In genomic region chr19:10518444-10519361, GRCh38 we compare ENCODE assay signal across 9 cellular contexts. TPM values are rescaled to one million over a fixed set of nuclear protein-coding genes. Genes with fewer than 3 reads are reported as not detected.
A peak's percentile ranks its signal among the peaks of the same experiment; 100 is the strongest.
DNase-seq lines count a peak whose midpoint lies in the region; ATAC-seq, FAIRE-seq and TF ChIP-seq lines count a peak whose summit lies in the region.
"Had no signal": no experiment of that assay in that cellular context is flagged by ENCODE, and none has a peak within 500 bp of the region (broad histone marks: within the 10 kb centered on the region; RNA-seq: fewer than 3 reads in every experiment).

No MANE protein-coding gene starts in this region.

- H3K4me1 Mint-ChIP-seq in progenitor cell of endocrine pancreas (ENCODE audit: low read depth), result peaks cover 8% of the 10 kb centered on the region

- H3K9me3 ChIP-seq in NT2/D1 (ENCODE audit: insufficient read depth, low read length), result no peaks in the 10 kb centered on the region
- H3K9me3 ChIP-seq in H1 (ENCODE audit: insufficient read depth in 2 of 2, low read depth in 1 of 2, low read length in 1 of 2), result no peaks in the 10 kb centered on the region

- CTCF ChIA-PET in H1 (lab: Charles Lee; ENCODE audit: partially characterized antibody), result interaction anchor here (1.5 to 5.6 kb wide), 3 partner anchors 11 to 102 kb away, joined by 5 to 46 read pairs (median 5); no protein-coding TSS in a partner anchor

- peak overlapping the region; percentile 76 for H3K4me3 ChIP-seq in NT2/D1 (ENCODE audit: insufficient read length, low read depth)
- peak overlapping the region; percentile 67 to 79 (median 78); a peak in 7 of 8 replicates for H3K4me3 ChIP-seq in H1 (ENCODE audit: extremely low read depth in 1 of 4, insufficient read depth in 2 of 4, low read depth in 3 of 4, low read length in 4 of 4)
- H3K4me3 ChIP-seq: lung had no signal

- no peak overlapping the region for H2AK5ac ChIP-seq in H1 (ENCODE audit: low read depth, low read length)

- H3K56ac ChIP-seq in H1 (replicated peaks; ENCODE audit: insufficient read length, low read depth, low read length), result no peak overlapping the region

- no peak overlapping the region for H4K5ac ChIP-seq in H1 (ENCODE audit: insufficient read length, low read depth, low read length)

- peaks cover 29% of the 10 kb centered on the region for H3K23me2 ChIP-seq in H1 (ENCODE audit: low read depth, low read length)

- peak overlapping the region; percentile 90; the same call in 1 of the 2 replicates for H2BK12ac ChIP-seq in H1 (ENCODE audit: low read depth, low read length)

- no peak overlapping the region for H3K27ac ChIP-seq in H1 (ENCODE audit: low read depth, low read length)
- H3K27ac ChIP-seq: HL-60 had no signal

- H4K91ac ChIP-seq in H1 (replicated peaks; ENCODE audit: insufficient read length, low read length), result peak overlapping the region; percentile 18

- H3K9me3 Mint-ChIP-seq in progenitor cell of endocrine pancreas (ENCODE audit: low read depth), result no peaks in the 10 kb centered on the region

- H3K27me3 ChIP-seq in NT2/D1 (ENCODE audit: insufficient read depth, insufficient read length) (peaks cover 33% of the 10 kb centered on the region), H1 (replicated peaks in 1 of 4; ENCODE audit: control insufficient read depth in 3 of 4, extremely low read depth in 1 of 4, insufficient read depth in 3 of 4, low read length in 3 of 4) (peaks cover 35 to 58% (median 54%) of the 10 kb centered on the region in 4 experiments; a peak in 6 of 7 replicates)

- no peak overlapping the region for H2AFZ ChIP-seq in H1 (ENCODE audit: low read length)

- no peak overlapping the region; the same call in 1 of the 2 replicates for H2BK20ac ChIP-seq in H1 (ENCODE audit: low read length)

- H3K4me1 ChIP-seq in NT2/D1 (ENCODE audit: insufficient read depth, insufficient read length) (peaks cover 15% of the 10 kb centered on the region), H1 (replicated peaks in 1 of 4; ENCODE audit: control insufficient read depth in 3 of 4, insufficient read depth in 4 of 4, low read length in 3 of 4) (peaks cover 0 to 28% (median 10%) of the 10 kb centered on the region in 4 experiments; a peak in 5 of 7 replicates)

- TF ChIP-seq RAD21 in H1 (IDR thresholded peaks at IDR 0.05 in 1 of 2, conservative IDR thresholded peaks at IDR 0.05 in 1 of 2; ENCODE audit: low read depth in 2 of 2, low read length in 2 of 2), result no peak

- H3K79me2 ChIP-seq in H1 (ENCODE audit: control insufficient read depth in 1 of 2, insufficient read depth in 2 of 2, low read length in 2 of 2), result no peaks in the 10 kb centered on the region

- no peak overlapping the region for H2BK120ac ChIP-seq in H1 (replicated peaks; ENCODE audit: low read depth, low read length)

- no peak overlapping the region for H3K14ac ChIP-seq in H1 (ENCODE audit: insufficient read length)

- no peaks in the 10 kb centered on the region for H3K36me3 Mint-ChIP-seq in progenitor cell of endocrine pancreas (ENCODE audit: insufficient read depth)

- no peak overlapping the region for H2BK5ac ChIP-seq in H1 (ENCODE audit: low read depth, low read length)

- H2BK15ac ChIP-seq in H1 (ENCODE audit: low read length), result 0 out of 2 replicates have a peak overlapping the region, but pooled peaks have one; percentile 46

- peaks cover 2 to 6% of the 10 kb centered on the region in 2 experiments for H4K20me1 ChIP-seq in H1 (replicated peaks in 1 of 2; ENCODE audit: control insufficient read depth in 1 of 2, insufficient read depth in 2 of 2, low read length in 2 of 2)

- FAIRE-seq in H1 (lab: Jason Lieb, UNC), result no peak

- peak overlapping the region; percentile 82 to 94 for H3K4me2 ChIP-seq in H1 (ENCODE audit: insufficient read depth in 1 of 2, low read depth in 2 of 2, low read length in 2 of 2)

- H3K4ac ChIP-seq in H1 (replicated peaks; ENCODE audit: insufficient read length, low read depth, low read length), result no peak overlapping the region

- TF ChIP-seq CTCF in GM20000 (IDR thresholded peaks at IDR 0.05; ENCODE audit: extremely low read depth, missing control alignments) (no peak), H1 (IDR thresholded peaks at IDR 0.05; ENCODE audit: control extremely low read depth in 1 of 3, insufficient read depth in 1 of 3, low read depth in 1 of 3, low read length in 3 of 3) (no peak), progenitor cell of endocrine pancreas (IDR thresholded peaks at IDR 0.05; ENCODE audit: unreplicated experiment) (no peak)

- H3K18ac ChIP-seq in H1 (ENCODE audit: extremely low read depth, low read length), result peak overlapping the region; percentile 90

- no peak for ATAC-seq in HG02623 (IDR thresholded peaks at IDR 0.05; ENCODE audit: unreplicated experiment)
- ATAC-seq in HG02870 (IDR thresholded peaks at IDR 0.05; ENCODE audit: unreplicated experiment), result no peak

- DNase-seq in GM20000 (ENCODE audit: low spot score) (peak; percentile 62), NT2/D1 (ENCODE audit: low read depth, low spot score) (no peak), H1 (ENCODE audit: low read depth in 1 of 2, low spot score in 2 of 2) (peak in 1 of 2 experiments; percentile 59), progenitor cell of endocrine pancreas (ENCODE audit: low spot score, unreplicated experiment) (no peak), inferior parietal cortex (ENCODE audit: extremely low spot score) (no peak)

- peaks cover 44% of the 10 kb centered on the region for H3K27me3 Mint-ChIP-seq in progenitor cell of endocrine pancreas

- H3K9ac ChIP-seq in NT2/D1 (ENCODE audit: insufficient read length, low read depth) (peak overlapping the region; percentile 87), H1 (replicated peaks in 1 of 4; ENCODE audit: extremely low read depth in 1 of 4, low read depth in 3 of 4, low read length in 3 of 4) (no peak overlapping the region)

- H3K36me3 ChIP-seq in NT2/D1 (ENCODE audit: insufficient read depth, insufficient read length, low read length), result no peaks in the 10 kb centered on the region
- H3K36me3 ChIP-seq in H1 (ENCODE audit: control insufficient read depth in 2 of 4, insufficient read depth in 4 of 4, low read length in 3 of 4), result no peaks in the 10 kb centered on the region

- POLR2A ChIA-PET in H1 (lab: Charles Lee; ENCODE audit: partially characterized antibody), result interaction anchor here (1.5 to 1.9 kb wide), 2 partner anchors 27 to 34 kb away, joined by 5 to 6 read pairs; no protein-coding TSS in a partner anchor

- H3K27ac Mint-ChIP-seq in progenitor cell of endocrine pancreas, result no peak overlapping the region

- H3K4me3 Mint-ChIP-seq in progenitor cell of endocrine pancreas (ENCODE audit: low read depth), result peak overlapping the region; percentile 19

- 0 out of 2 replicates have a peak overlapping the region, but pooled peaks have one; percentile 39 for H4K8ac ChIP-seq in H1 (ENCODE audit: extremely low read depth, insufficient read depth, low read length)

- no peak for TF ChIP-seq POLR2A in H1 (IDR thresholded peaks at IDR 0.05; ENCODE audit: control extremely low read depth in 1 of 2, low read depth in 2 of 2, low read length in 2 of 2)

- no peak for TF ChIP-seq EP300 in H1 (IDR thresholded peaks at IDR 0.05; ENCODE audit: borderline replicate concordance in 1 of 2, low read depth in 2 of 2, low read length in 2 of 2)

- no peaks in the 10 kb centered on the region; the same call in 1 of the 2 replicates for H3K79me1 ChIP-seq in H1 (ENCODE audit: low read depth, low read length)

- H3K23ac ChIP-seq in H1 (ENCODE audit: insufficient read length), result no peak overlapping the region

- WGBS in H1 (ENCODE audit: extremely low coverage in 1 of 2, insufficient coverage in 1 of 2, insufficient read length in 1 of 2, insufficient replicate concordance in 2 of 2, low coverage in 1 of 2, low lambda C conversion rate in 2 of 2, missing lambda C conversion rate in 1 of 2), 2 experiments, result 33% methylated on average over 33 of the region's 33 CpGs; no CpG with 5 or more reads in 1 of the 2 experiments

RNA-seq across cellular contexts. Expression of gene S1PR5, which starts 1.5 kb away (rescaled TPM):
- total RNA-seq in H1 (2021; fragmentation: NEBNext Ultra II Directional; extraction: Animal tissue kit (Norgen Biotek cat#: 25700)), result 8.6 and 8.7 TPM in 2 replicates
- 2.4 and 3.6 TPM in 2 replicates for polyA plus RNA-seq in H1 (2011; rRNA removed)
- polyA plus RNA-seq in H1 (2011; cell fraction: cytosol; rRNA removed), result 2.7 TPM
- 2.3 TPM for polyA plus RNA-seq in H1 (2011; cell fraction: nucleus; rRNA removed)
- polyA plus RNA-seq in H1 (2012, experiment 1 of 2), result 2.7 to 3.3 TPM (median 2.9 TPM) in 4 replicates
- 2.2 TPM for polyA plus RNA-seq in H1 (2012, experiment 2 of 2)
- 14.0 TPM for polyA plus RNA-seq in H1 (2013, experiment 1 of 2)
- 16.1 TPM for polyA plus RNA-seq in H1 (2013, experiment 2 of 2)
- 0.46 and 0.63 TPM in 2 replicates for polyA minus RNA-seq in H1 (2011; rRNA and poly(A)+ RNA removed)
- polyA minus RNA-seq in H1 (2011; cell fraction: cytosol; rRNA and poly(A)+ RNA removed), result 1.8 TPM
- polyA minus RNA-seq in H1 (2011; cell fraction: nucleus; rRNA and poly(A)+ RNA removed), result 2.0 TPM
- total RNA-seq in progenitor cell of endocrine pancreas, result not detected in 2 replicates

RNA-seq across cellular contexts. Expression of gene KEAP1, which starts 15.5 kb away (rescaled TPM):
- total RNA-seq in H1 (2021; fragmentation: NEBNext Ultra II Directional; extraction: Animal tissue kit (Norgen Biotek cat#: 25700)), result 80.6 and 82.0 TPM in 2 replicates
- polyA plus RNA-seq in H1 (2011; rRNA removed), result 106 and 117 TPM in 2 replicates
- 81.3 TPM for polyA plus RNA-seq in H1 (2011; cell fraction: cytosol; rRNA removed)
- polyA plus RNA-seq in H1 (2011; cell fraction: nucleus; rRNA removed), result 97.7 TPM
- 81.4 to 108 TPM (median 98.2 TPM) in 4 replicates for polyA plus RNA-seq in H1 (2012, experiment 1 of 2)
- polyA plus RNA-seq in H1 (2012, experiment 2 of 2), result 70.3 TPM
- polyA plus RNA-seq in H1 (2013, experiment 1 of 2), result 39.6 TPM
- polyA plus RNA-seq in H1 (2013, experiment 2 of 2), result 36.8 TPM
- 139 and 176 TPM in 2 replicates for polyA minus RNA-seq in H1 (2011; rRNA and poly(A)+ RNA removed)
- 86.8 TPM for polyA minus RNA-seq in H1 (2011; cell fraction: cytosol; rRNA and poly(A)+ RNA removed)
- 53.1 TPM for polyA minus RNA-seq in H1 (2011; cell fraction: nucleus; rRNA and poly(A)+ RNA removed)
- total RNA-seq in progenitor cell of endocrine pancreas, result 64.7 and 76.6 TPM in 2 replicates

RNA-seq across cellular contexts. Expression of gene ATG4D, which starts 25.0 kb away (rescaled TPM):
- 43.7 and 51.4 TPM in 2 replicates for total RNA-seq in H1 (2021; fragmentation: NEBNext Ultra II Directional; extraction: Animal tissue kit (Norgen Biotek cat#: 25700))
- 39.6 and 68.7 TPM in 2 replicates for polyA plus RNA-seq in H1 (2011; rRNA removed)
- 38.0 TPM for polyA plus RNA-seq in H1 (2011; cell fraction: cytosol; rRNA removed)
- polyA plus RNA-seq in H1 (2011; cell fraction: nucleus; rRNA removed), result 60.1 TPM
- 43.5 to 57.9 TPM (median 44.9 TPM) in 4 replicates for polyA plus RNA-seq in H1 (2012, experiment 1 of 2)
- 64.1 TPM for polyA plus RNA-seq in H1 (2012, experiment 2 of 2)
- 33.0 TPM for polyA plus RNA-seq in H1 (2013, experiment 1 of 2)
- 29.6 TPM for polyA plus RNA-seq in H1 (2013, experiment 2 of 2)
- polyA minus RNA-seq in H1 (2011; rRNA and poly(A)+ RNA removed), result 19.1 and 31.9 TPM in 2 replicates
- polyA minus RNA-seq in H1 (2011; cell fraction: cytosol; rRNA and poly(A)+ RNA removed), result 38.1 TPM
- polyA minus RNA-seq in H1 (2011; cell fraction: nucleus; rRNA and poly(A)+ RNA removed), result 26.4 TPM
- 44.9 and 52.6 TPM in 2 replicates for total RNA-seq in progenitor cell of endocrine pancreas

RNA-seq across cellular contexts. Expression of gene KRI1, which starts 47.1 kb away (rescaled TPM):
- total RNA-seq in H1 (2021; fragmentation: NEBNext Ultra II Directional; extraction: Animal tissue kit (Norgen Biotek cat#: 25700)), result 45.2 and 50.1 TPM in 2 replicates
- 14.2 and 19.4 TPM in 2 replicates for polyA plus RNA-seq in H1 (2011; rRNA removed)
- 33.2 TPM for polyA plus RNA-seq in H1 (2011; cell fraction: cytosol; rRNA removed)
- polyA plus RNA-seq in H1 (2011; cell fraction: nucleus; rRNA removed), result 150 TPM
- polyA plus RNA-seq in H1 (2012, experiment 1 of 2), result 44.9 to 63.2 TPM (median 53.9 TPM) in 4 replicates
- 23.4 TPM for polyA plus RNA-seq in H1 (2012, experiment 2 of 2)
- polyA plus RNA-seq in H1 (2013, experiment 1 of 2), result 28.4 TPM
- 25.8 TPM for polyA plus RNA-seq in H1 (2013, experiment 2 of 2)
- polyA minus RNA-seq in H1 (2011; rRNA and poly(A)+ RNA removed), result 7.6 and 14.2 TPM in 2 replicates
- 31.2 TPM for polyA minus RNA-seq in H1 (2011; cell fraction: cytosol; rRNA and poly(A)+ RNA removed)
- polyA minus RNA-seq in H1 (2011; cell fraction: nucleus; rRNA and poly(A)+ RNA removed), result 36.1 TPM
- 32.1 and 35.0 TPM in 2 replicates for total RNA-seq in progenitor cell of endocrine pancreas

RNA-seq across cellular contexts. Expression of gene CDKN2D, which starts 50.1 kb away (rescaled TPM):
- 2.6 and 3.0 TPM in 2 replicates for total RNA-seq in H1 (2021; fragmentation: NEBNext Ultra II Directional; extraction: Animal tissue kit (Norgen Biotek cat#: 25700))
- polyA plus RNA-seq in H1 (2011; rRNA removed), result 4.0 and 4.2 TPM in 2 replicates
- 4.6 TPM for polyA plus RNA-seq in H1 (2011; cell fraction: cytosol; rRNA removed)
- polyA plus RNA-seq in H1 (2011; cell fraction: nucleus; rRNA removed), result 2.4 TPM
- 2.8 to 4.1 TPM (median 2.9 TPM) in 4 replicates for polyA plus RNA-seq in H1 (2012, experiment 1 of 2)
- polyA plus RNA-seq in H1 (2012, experiment 2 of 2), result 2.1 TPM
- polyA plus RNA-seq in H1 (2013, experiment 1 of 2), result 1.4 TPM
- polyA plus RNA-seq in H1 (2013, experiment 2 of 2), result 1.3 TPM
- polyA minus RNA-seq in H1 (2011; rRNA and poly(A)+ RNA removed), result 0.91 and 0.93 TPM in 2 replicates
- 1.8 TPM for polyA minus RNA-seq in H1 (2011; cell fraction: cytosol; rRNA and poly(A)+ RNA removed)
- polyA minus RNA-seq in H1 (2011; cell fraction: nucleus; rRNA and poly(A)+ RNA removed), result 1.1 TPM
- 4.2 and 5.0 TPM in 2 replicates for total RNA-seq in progenitor cell of endocrine pancreas
